ENCODE assay signal across 8 cellular contexts in genomic region chr18:54946149-54946581, GRCh38. TPM values are rescaled to one million over a fixed set of nuclear protein-coding genes. Genes with fewer than 3 reads are reported as not detected.
DNase-seq lines count a peak whose midpoint lies in the region; ATAC-seq, FAIRE-seq and TF ChIP-seq lines count a peak whose summit lies in the region.

No MANE protein-coding gene starts in this region.

- H3K4me3 ChIP-seq in HAP-1 = peak overlapping the region; percentile 3; the same call in 1 of the 2 replicates
- H3K4me3 ChIP-seq in HepG2 (replicated peaks in 1 of 3; ENCODE audit: insufficient read depth in 1 of 3, low read depth in 2 of 3, low read length in 3 of 3) = peak overlapping the region; percentile 36 to 49 (median 44)

- FAIRE-seq in GM18507 (lab: Jason Lieb, UNC) = peak; percentile 58
- peak; percentile 92 for FAIRE-seq in HepG2 (lab: Jason Lieb, UNC)

- H3K36me3 ChIP-seq in HAP-1 (replicated peaks) (no peaks in the 10 kb centered on the region), HepG2 (replicated peaks in 1 of 2; ENCODE audit: control insufficient read depth in 1 of 2, insufficient read depth in 2 of 2, low read length in 2 of 2) (peaks cover 0 to 7% of the 10 kb centered on the region in 2 experiments; a peak in 1 of 5 replicates)

- ATAC-seq in activated naive CD4-positive, alpha-beta T cell treated with anti-CD3 and anti-CD28 coated beads, Interleukin-2, amount 50 U/mL, for 72 hours = peak; percentile 88
- peak; percentile 83 for ATAC-seq in HepG2

- H3K9me3 Mint-ChIP-seq in activated naive CD4-positive, alpha-beta T cell treated with anti-CD3 and anti-CD28 coated beads, Interleukin-2, amount 50 U/mL, for 72 hours = no peaks in the 10 kb centered on the region

- H3K9ac ChIP-seq in HepG2 (ENCODE audit: insufficient read depth, low read depth, low read length) = peak overlapping the region; percentile 59

- H3K36me3 Mint-ChIP-seq in activated naive CD4-positive, alpha-beta T cell treated with anti-CD3 and anti-CD28 coated beads, Interleukin-2, amount 50 U/mL, for 72 hours = no peaks in the 10 kb centered on the region

- in situ Hi-C loops in HAP-1 (cut with MboI; ENCODE audit: low sequenced_read_pairs) (no loop called here), HepG2 (cut with HindIII; ENCODE audit: extremely low pct_ligation_motif_present, low pct_unique_long_range_greater_than_20kb) (no loop called here)

- 0% methylated on average over 7 of the region's 7 CpGs for WGBS in HepG2 (ENCODE audit: low lambda C conversion rate)

- no peak overlapping the region for H2AFZ ChIP-seq in HepG2 (ENCODE audit: low read length)

- peak overlapping the region; percentile 59 for H3K4me2 ChIP-seq in HepG2 (ENCODE audit: low read depth, low read length)

- H3K27ac Mint-ChIP-seq in activated naive CD4-positive, alpha-beta T cell treated with anti-CD3 and anti-CD28 coated beads, Interleukin-2, amount 50 U/mL, for 72 hours = peak overlapping the region; percentile 45 to 78

- no peaks in the 10 kb centered on the region for H3K27me3 ChIP-seq in HAP-1 (ENCODE audit: low read depth)
- no peaks in the 10 kb centered on the region for H3K27me3 ChIP-seq in HepG2 (ENCODE audit: control insufficient read depth in 1 of 2, insufficient read depth in 2 of 2, low read length in 2 of 2)

- CTCF ChIA-PET in HepG2 (lab: Yijun Ruan, JAX; ENCODE audit: low intra/inter-chr PET ratio, low total read pairs) = no interaction called here

- H3K9me3 ChIP-seq in HAP-1 = no peaks in the 10 kb centered on the region
- no peaks in the 10 kb centered on the region for H3K9me3 ChIP-seq in HepG2 (ENCODE audit: low read length)

- H4K20me1 ChIP-seq in HepG2 (ENCODE audit: insufficient read depth, low read length) = no peaks in the 10 kb centered on the region

- TF ChIP-seq RAD21 in HepG2 (CRISPR knock-in tag; IDR thresholded peaks at IDR 0.05) = 0 out of 2 replicates have a peak, but pooled peaks have one; percentile 28

- TF ChIP-seq EP300 in HepG2 (IDR thresholded peaks at IDR 0.05; ENCODE audit: low read depth in 2 of 2, low read length in 2 of 2) (peak in 1 of 2 experiments; percentile 90; a peak in 3 of 4 replicates), HepG2 (CRISPR knock-in tag; IDR thresholded peaks at IDR 0.05; ENCODE audit: borderline replicate concordance) (peak; percentile 74)

- intact Hi-C loops in HepG2 (cut with micrococcal nuclease; ENCODE audit: unreplicated experiment) = loop anchor here (1.0 to 10.0 kb wide), 2 partner anchors 13 to 181 kb away; no protein-coding TSS in a partner anchor

- H3K27ac ChIP-seq in HepG2 (ENCODE audit: extremely low read length, insufficient read depth, low read length) = peak overlapping the region; percentile 85

- peaks cover 2% of the 10 kb centered on the region for H3K79me2 ChIP-seq in HepG2 (ENCODE audit: insufficient read depth, low read length)

- TF ChIP-seq POLR2A in HepG2 (IDR thresholded peaks at IDR 0.05; ENCODE audit: insufficient read depth in 1 of 2, low read depth in 2 of 2, low read length in 2 of 2) = no peak

- POLR2A ChIA-PET in HepG2 (lab: Yijun Ruan, JAX) = no interaction called here

- no TSS peak for BruUV-seq in HepG2 (replicated peaks; lab: Mats Ljungman, UMichigan)

- no peaks in the 10 kb centered on the region for H3K4me1 ChIP-seq in HAP-1
- H3K4me1 ChIP-seq in HepG2 (ENCODE audit: insufficient read depth, low read length) = peaks cover 60% of the 10 kb centered on the region

- peak; percentile 29; the same call in 1 of the 2 replicates for TF ChIP-seq CTCF in HepG2 (CRISPR knock-in tag; IDR thresholded peaks at IDR 0.05)

- DNase-seq in GM18507 (ENCODE audit: extremely low spot score, insufficient read length, low read depth) = no peak
- no peak for DNase-seq in HAP-1 (ENCODE audit: low spot score in 2 of 2)
- DNase-seq in Kasumi-1 (lab: John Stamatoyannopoulos, UW) = peak; percentile 50 to 53
- no peak for DNase-seq in activated naive CD4-positive, alpha-beta T cell treated with anti-CD3 and anti-CD28 coated beads, Interleukin-2, amount 50 U/mL, for 72 hours (ENCODE audit: low spot score in 2 of 2)
- peak; percentile 93 for DNase-seq in HepG2 (ENCODE audit: low spot score)
- no peak for DNase-seq in NCI-H2081 treated with DMSO at 0.1 percent for 48 hours (lab: John Stamatoyannopoulos, UW)
- DNase-seq in NCI-H2029 (lab: John Stamatoyannopoulos, UW) = no peak
- DNase-seq in NCI-H524 (lab: John Stamatoyannopoulos, UW) = no peak

TF ChIP-seq in HepG2, 621 proteins besides CTCF, POLR2A, EP300 and RAD21 (continues in another document):
- TF ChIP-seq ATF5 (CRISPR knock-in tag; IDR thresholded peaks at IDR 0.05; ENCODE audit: low read depth) (no peak), ZNF619 (CRISPR knock-in tag; IDR thresholded peaks at IDR 0.05) (no peak), PCBP2 (optimal IDR thresholded peaks at IDR 0.05; ENCODE audit: low read depth, low read length, poor library complexity, severe bottlenecking) (no peak)

RNA-seq across cellular contexts. Expression of gene CCDC68, which starts 13.1 kb away (rescaled TPM):
- not detected for total RNA-seq in activated naive CD4-positive, alpha-beta T cell treated with anti-CD3 and anti-CD28 coated beads, Interleukin-2, amount 50 U/mL, for 72 hours
- 4.6 and 4.9 TPM in 2 replicates for total RNA-seq in HepG2 (2016; rRNA removed; fragmentation: Illumina TruSeq; extraction: Trizol)
- 2.6 and 2.8 TPM in 2 replicates for total RNA-seq in HepG2 (2016; cell fraction: cytosol; rRNA removed; fragmentation: Illumina TruSeq; extraction: Trizol; ENCODE audit: low read depth)
- total RNA-seq in HepG2 (2016; cell fraction: insoluble cytoplasmic fraction; rRNA removed; fragmentation: Illumina TruSeq; extraction: Trizol) = 4.5 and 4.9 TPM in 2 replicates
- total RNA-seq in HepG2 (2016; cell fraction: membrane; rRNA removed; fragmentation: Illumina TruSeq; extraction: Trizol) = 4.2 and 5.0 TPM in 2 replicates
- total RNA-seq in HepG2 (2016; cell fraction: nucleus; rRNA removed; fragmentation: Illumina TruSeq; extraction: Trizol) = 6.5 and 6.9 TPM in 2 replicates
- polyA plus RNA-seq in HepG2 (2011; rRNA removed) = 10.9 and 13.3 TPM in 2 replicates
- 3.3 and 5.0 TPM in 2 replicates for polyA plus RNA-seq in HepG2 (2011; cell fraction: cytosol; rRNA removed)
- 19.7 and 21.0 TPM in 2 replicates for polyA plus RNA-seq in HepG2 (2011; cell fraction: nucleus; rRNA removed)
- polyA plus RNA-seq in HepG2 (2012) = 13.4 and 15.8 TPM in 2 replicates
- polyA plus RNA-seq in HepG2 (2016; cell fraction: cytosol; fragmentation: Illumina TruSeq; extraction: Trizol; ENCODE audit: low read depth) = 2.5 and 3.0 TPM in 2 replicates
- polyA plus RNA-seq in HepG2 (2016; cell fraction: insoluble cytoplasmic fraction; fragmentation: Illumina TruSeq; extraction: Trizol; ENCODE audit: low read depth) = 3.8 TPM in 2 replicates
- 2.8 and 3.0 TPM in 2 replicates for polyA plus RNA-seq in HepG2 (2016; cell fraction: membrane; fragmentation: Illumina TruSeq; extraction: Trizol; ENCODE audit: low read depth)
- polyA plus RNA-seq in HepG2 (2016; cell fraction: nucleus; fragmentation: Illumina TruSeq; extraction: Trizol; ENCODE audit: insufficient read depth, low read depth) = 5.3 and 6.1 TPM in 2 replicates
- polyA minus RNA-seq in HepG2 (2011; rRNA and poly(A)+ RNA removed; ENCODE audit: low replicate concordance) = 4.1 and 5.9 TPM in 2 replicates
- polyA minus RNA-seq in HepG2 (2011; cell fraction: cytosol; rRNA and poly(A)+ RNA removed) = 5.6 and 7.5 TPM in 2 replicates
- polyA minus RNA-seq in HepG2 (2011; cell fraction: nucleus; rRNA and poly(A)+ RNA removed) = 51.3 and 53.7 TPM in 2 replicates

Comparison
In these comparisons a context has a peak if more than half of its experiments do, and no peak if none do; other contexts are left out.
1. DNase-seq: peak in Kasumi-1 (2 of 2) and HepG2 (single experiment); none in GM18507 (single experiment), HAP-1 (0 of 2), activated naive CD4-positive, alpha-beta T cell treated with anti-CD3 and anti-CD28 coated beads, Interleukin-2, amount 50 U/mL, for 72 hours (0 of 2), NCI-H2081 treated with DMSO at 0.1 percent for 48 hours (single experiment), NCI-H2029 (single experiment) and NCI-H524 (0 of 2).